In genomic region chr1:87402192-87403046, GRCh38 we compare ENCODE assay signal across 17 cellular contexts.
DNase-seq lines count a peak whose midpoint lies in the region; ATAC-seq and TF ChIP-seq lines count a peak whose summit lies in the region.
"Had no signal": no experiment of that assay in that cellular context is flagged by ENCODE, and none has a peak within 500 bp of the region (broad histone marks: within the 10 kb centered on the region; RNA-seq: fewer than 3 reads in every experiment).

No MANE protein-coding gene starts in this region.

- H3K27me3 ChIP-seq in SK-N-SH (ENCODE audit: insufficient read depth): no peaks in the 10 kb centered on the region
- H3K27me3 ChIP-seq in MM.1S (replicated peaks; ENCODE audit: insufficient read depth, low read length): no peaks in the 10 kb centered on the region
- no peaks in the 10 kb centered on the region for H3K27me3 ChIP-seq in SJCRH30
- H3K27me3 ChIP-seq: testis had no signal

- no peak overlapping the region; the same call in 1 of the 2 replicates for H2AFZ ChIP-seq in SK-N-SH (ENCODE audit: low read depth)
- H2AFZ ChIP-seq in MM.1S (ENCODE audit: low read length): no peak overlapping the region

- peak in 1 of 2 experiments; percentile 75; a peak in 2 of 4 replicates for TF ChIP-seq EP300 in SK-N-SH (IDR thresholded peaks at IDR 0.05; ENCODE audit: borderline replicate concordance in 1 of 2, low read depth in 1 of 2, low read length in 1 of 2)

- peaks cover 16% of the 10 kb centered on the region for H3F3A ChIP-seq in SK-N-SH (replicated peaks; ENCODE audit: insufficient read depth)
- H3F3A ChIP-seq in MM.1S (ENCODE audit: insufficient read depth, low read length): no peaks in the 10 kb centered on the region

- H3K4me3 ChIP-seq in SK-N-SH (ENCODE audit: low read depth in 2 of 2, low read length in 1 of 2) (no peak overlapping the region; a peak in 1 of 4 replicates), MM.1S (ENCODE audit: low read length) (no peak overlapping the region), coronary artery (no peak overlapping the region), SJCRH30 (no peak overlapping the region)
- H3K4me3 ChIP-seq: testis had no signal

- no peaks in the 10 kb centered on the region for H3K79me2 ChIP-seq in SK-N-SH (ENCODE audit: insufficient read depth)
- no peaks in the 10 kb centered on the region for H3K79me2 ChIP-seq in MM.1S (ENCODE audit: low read length)

- DNase-seq in Right ventricle myocardium superior (no peak), cardiac septum (ENCODE audit: low spot score) (no peak), SK-N-SH (no peak), fibroblast of the conjunctiva (ENCODE audit: low read depth) (peak; percentile 77), omental fat pad (ENCODE audit: low spot score) (no peak), MM.1S (no peak), coronary artery (ENCODE audit: low spot score) (no peak), SJCRH30 (no peak)
- DNase-seq: activated CD4-positive, alpha-beta T cell treated with anti-CD3 and anti-CD28 coated beads, Interleukin-2, amount 50 U/mL, for 1 hour; activated naive CD8-positive, alpha-beta T cell treated with anti-CD3 and anti-CD28 coated beads, Interleukin-2, amount 50 U/mL, for 24 hours; activated T-cell treated with anti-CD3 and anti-CD28 coated beads, Interleukin-2, amount 50 U/mL, for 4 hours; NCI-H2029 treated with DMSO at 0.1 percent for 48 hours; NCI-H69; posterior cingulate gyrus; T1000; testis had no signal

- no peaks in the 10 kb centered on the region for H3K9me2 ChIP-seq in SK-N-SH
- no peaks in the 10 kb centered on the region for H3K9me2 ChIP-seq in MM.1S (replicated peaks; ENCODE audit: insufficient read depth, low read length)

- H3K9ac ChIP-seq in SK-N-SH (no peak overlapping the region), MM.1S (ENCODE audit: low read length) (no peak overlapping the region)

- no peaks in the 10 kb centered on the region for H3K36me3 ChIP-seq in SK-N-SH (replicated peaks in 1 of 2; ENCODE audit: control insufficient read depth in 1 of 2, insufficient read depth in 2 of 2, low read length in 1 of 2)
- no peaks in the 10 kb centered on the region for H3K36me3 ChIP-seq in MM.1S (replicated peaks; ENCODE audit: insufficient read depth, low read length)
- H3K36me3 ChIP-seq in SJCRH30: no peaks in the 10 kb centered on the region

- peak overlapping the region in 1 of 2 experiments; percentile 46; a peak in 2 of 4 replicates for H3K27ac ChIP-seq in SK-N-SH (ENCODE audit: low read depth in 2 of 2, low read length in 1 of 2)
- H3K27ac ChIP-seq in MM.1S (ENCODE audit: low read length): no peak overlapping the region
- H3K27ac ChIP-seq in coronary artery: peak overlapping the region in 1 of 2 donors; percentile 24
- H3K27ac ChIP-seq in SJCRH30: no peak overlapping the region
- H3K27ac ChIP-seq: RWPE1, testis had no signal

- no peaks in the 10 kb centered on the region for H4K20me1 ChIP-seq in SK-N-SH (ENCODE audit: insufficient read depth)
- no peaks in the 10 kb centered on the region for H4K20me1 ChIP-seq in MM.1S (ENCODE audit: insufficient read depth, low read length)

- 73% methylated on average over 7 of the region's 7 CpGs for WGBS in SK-N-SH (ENCODE audit: low lambda C conversion rate)

- H3K4me1 ChIP-seq in SK-N-SH (ENCODE audit: control insufficient read depth in 1 of 2, insufficient read depth in 2 of 2, low read depth in 1 of 2, low read length in 1 of 2) (peaks cover 0 to 16% of the 10 kb centered on the region in 2 experiments; a peak in 3 of 4 replicates), MM.1S (ENCODE audit: low read length) (no peaks in the 10 kb centered on the region), SJCRH30 (no peaks in the 10 kb centered on the region)
- H3K4me1 ChIP-seq: testis had no signal

- H3K4me2 ChIP-seq in SK-N-SH (no peak overlapping the region; the same call in 1 of the 2 replicates), MM.1S (ENCODE audit: low read depth, low read length) (no peak overlapping the region)

- ATAC-seq in Right ventricle myocardium superior (ENCODE audit: poor library complexity) (peak; percentile 34), omental fat pad (ENCODE audit: low FRiP score) (no peak)
- ATAC-seq: activated naive CD8-positive, alpha-beta T cell treated with anti-CD3 and anti-CD28 coated beads, Interleukin-2, amount 50 U/mL, for 24 hours; activated T-cell treated with anti-CD3 and anti-CD28 coated beads, Interleukin-2, amount 50 U/mL, for 4 hours had no signal

- CTCF ChIA-PET in SK-N-SH (lab: Yijun Ruan, JAX): interaction anchor here (1.2 kb wide), 1 partner anchor 76 kb away, joined by 3 read pairs; no protein-coding TSS in a partner anchor

- intact Hi-C loops in Right ventricle myocardium superior (cut with DNase I): no loop called here
- intact Hi-C loops in cardiac septum (cut with DNase I): no loop called here

- H3K9me3 ChIP-seq in SK-N-SH (no peaks in the 10 kb centered on the region), MM.1S (replicated peaks; ENCODE audit: insufficient read depth, low read length) (no peaks in the 10 kb centered on the region), SJCRH30 (replicated peaks) (no peaks in the 10 kb centered on the region)
- H3K9me3 ChIP-seq: testis had no signal

- no peak for TF ChIP-seq RAD21 in SK-N-SH (IDR thresholded peaks at IDR 0.05; ENCODE audit: low read length)

- POLR2A ChIA-PET in SK-N-SH (lab: Yijun Ruan, JAX): no interaction called here

- TF ChIP-seq CTCF in SK-N-SH (IDR thresholded peaks at IDR 0.05): no peak
- no peak for TF ChIP-seq CTCF in omental fat pad (IDR thresholded peaks at IDR 0.05)
- no peak for TF ChIP-seq CTCF in MM.1S (IDR thresholded peaks at IDR 0.05; ENCODE audit: low read length)
- no peak for TF ChIP-seq CTCF in coronary artery (IDR thresholded peaks at IDR 0.05)

TF ChIP-seq in SK-N-SH, 30 proteins besides CTCF, POLR2A, EP300 and RAD21 (continues in another document):
- no peak for TF ChIP-seq REST (IDR thresholded peaks at IDR 0.05; ENCODE audit: low read depth, low read length)
- no peak for TF ChIP-seq USF2 (IDR thresholded peaks at IDR 0.05; ENCODE audit: borderline replicate concordance, low read depth, low read length)
- peak; percentile 46; the same call in 1 of the 2 replicates for TF ChIP-seq FOSL2 (IDR thresholded peaks at IDR 0.05; ENCODE audit: borderline replicate concordance, low read depth)
- TF ChIP-seq GATA2 (CRISPR knock-in tag; IDR thresholded peaks at IDR 0.05): no peak
- TF ChIP-seq ZBTB33 (IDR thresholded peaks at IDR 0.05; ENCODE audit: borderline replicate concordance, low read depth): no peak
- TF ChIP-seq MAX (IDR thresholded peaks at IDR 0.05; ENCODE audit: low read depth): peak; percentile 13; the same call in 1 of the 2 replicates
